ENCODE assay signal across 7 cellular contexts in the genomic region with DNA sequence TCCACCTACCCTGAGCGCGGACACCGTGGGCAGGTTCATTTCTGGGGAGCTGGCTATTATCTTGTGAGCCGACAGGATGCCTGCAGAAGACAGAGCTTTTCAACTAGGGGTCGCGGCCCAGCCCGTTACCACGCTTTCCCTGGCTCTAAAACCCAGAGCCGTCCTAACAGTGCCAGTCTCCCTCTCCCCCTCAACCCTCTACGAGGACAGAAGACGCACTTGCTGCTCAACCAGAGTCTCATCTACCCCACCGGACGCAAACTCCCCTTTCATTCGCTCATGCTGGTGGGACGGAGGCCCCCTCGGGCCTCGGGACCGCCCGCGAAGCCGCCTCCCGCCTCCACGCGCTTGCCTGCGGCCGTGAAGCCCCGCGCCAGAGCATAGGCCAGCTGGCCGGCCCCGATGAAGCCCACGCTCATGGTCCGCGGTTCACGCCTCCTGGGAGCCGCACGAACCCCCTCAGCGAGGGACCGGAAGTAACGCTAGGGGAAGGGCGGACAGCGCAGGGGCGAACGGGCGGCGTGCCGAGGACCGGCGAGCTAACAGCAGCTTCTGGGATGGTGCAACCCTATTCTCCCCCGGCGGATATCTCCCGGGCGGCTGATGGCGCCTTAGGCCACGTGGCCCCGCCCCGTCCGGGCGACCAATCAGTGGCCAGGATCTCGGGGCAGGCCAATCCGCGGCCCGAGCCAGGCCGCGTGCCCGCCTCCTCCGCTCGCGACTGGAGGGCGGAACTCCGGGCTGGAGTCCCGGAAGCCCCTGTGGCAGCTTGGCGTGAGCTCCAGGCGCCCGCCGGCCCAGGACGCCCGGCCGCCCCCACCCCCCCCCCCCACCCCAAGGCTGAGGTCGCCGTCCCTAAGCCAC. TPM values are rescaled to one million over a fixed set of nuclear protein-coding genes. Genes with fewer than 3 reads are reported as not detected.
DNase-seq lines count a peak whose midpoint lies in the region; ATAC-seq and TF ChIP-seq lines count a peak whose summit lies in the region.

A gene (minus strand): TSS at position 559 of the 864 bp plus-strand sequence. CDS start 140 bp downstream, at position 419.

- no peak for TF ChIP-seq CTCF in ascending aorta (IDR thresholded peaks at IDR 0.05)

- H3K27ac ChIP-seq in ascending aorta = peak within 1 kb of the TSS; percentile 85 to 95

- H3K27me3 Mint-ChIP-seq in T-helper 2 cell treated with Interferon-gamma antibody and Interleukin-4, amounts not matched to agents 5 μg/mL and 100 μg/mL, for 36 hours (ENCODE audit: low read depth) = no peaks in the 10 kb centered on the region

- H3K4me1 ChIP-seq in ascending aorta = peaks cover 6 to 19% of the 10 kb centered on the region in 2 donors

- peak within 1 kb of the TSS; percentile 94 for H3K4me3 Mint-ChIP-seq in T-helper 2 cell treated with Interferon-gamma antibody and Interleukin-4, amounts not matched to agents 5 μg/mL and 100 μg/mL, for 36 hours

- peak within 1 kb of the TSS; percentile 80 to 84 for H3K4me3 ChIP-seq in ascending aorta

- DNase-seq in NCI-H1930 (lab: John Stamatoyannopoulos, UW) (peak; percentile 92 to 96), ascending aorta (ENCODE audit: low spot score in 2 of 2) (peak; percentile 87 to 98), hepatic stellate cell (ENCODE audit: low spot score) (peak; percentile 99), retina (peak; percentile 99)
- DNase-seq in T-helper 2 cell treated with Interferon-gamma antibody and Interleukin-4, amounts not matched to agents 5 μg/mL and 100 μg/mL, for 36 hours (ENCODE audit: low spot score) = peak; percentile 96

- H3K36me3 ChIP-seq in ascending aorta = peaks cover 10 to 20% of the 10 kb centered on the region in 2 donors

- H3K4me1 Mint-ChIP-seq in T-helper 2 cell treated with Interferon-gamma antibody and Interleukin-4, amounts not matched to agents 5 μg/mL and 100 μg/mL, for 36 hours (ENCODE audit: low read depth) = peaks cover 28% of the 10 kb centered on the region

- no peaks in the 10 kb centered on the region for H3K9me3 ChIP-seq in ascending aorta

- H3K36me3 Mint-ChIP-seq in T-helper 2 cell treated with Interferon-gamma antibody and Interleukin-4, amounts not matched to agents 5 μg/mL and 100 μg/mL, for 36 hours (ENCODE audit: low read depth) = peaks cover 32% of the 10 kb centered on the region

- ATAC-seq in GM18502 (IDR thresholded peaks at IDR 0.05; ENCODE audit: poor library complexity, unreplicated experiment) (peak; percentile 98), HG02970 (IDR thresholded peaks at IDR 0.05; ENCODE audit: low FRiP score, unreplicated experiment) (peak; percentile 99)

- no peaks in the 10 kb centered on the region for H3K27me3 ChIP-seq in ascending aorta

- no peaks in the 10 kb centered on the region for H3K9me3 Mint-ChIP-seq in T-helper 2 cell treated with Interferon-gamma antibody and Interleukin-4, amounts not matched to agents 5 μg/mL and 100 μg/mL, for 36 hours

- peak within 1 kb of the TSS; percentile 92 for H3K27ac Mint-ChIP-seq in T-helper 2 cell treated with Interferon-gamma antibody and Interleukin-4, amounts not matched to agents 5 μg/mL and 100 μg/mL, for 36 hours

- intact Hi-C loops in ascending aorta (cut with DNase I) = loop anchor here (5.0 to 10.0 kb wide), 3 partner anchors 263 to 497 kb away; a partner anchor contains a TSS

RNA-seq across cellular contexts. Expression of the gene that starts here (rescaled TPM):
- 126 TPM for total RNA-seq in ascending aorta

Comparison
In these comparisons a context has a peak if more than half of its experiments do, and no peak if none do; other contexts are left out.
1. Peak in every context shown above with its lines: DNase-seq, ATAC-seq, H3K4me3 ChIP-seq and H3K27ac ChIP-seq.